16 cellular contexts compared by ENCODE assay signal in the genomic region with DNA sequence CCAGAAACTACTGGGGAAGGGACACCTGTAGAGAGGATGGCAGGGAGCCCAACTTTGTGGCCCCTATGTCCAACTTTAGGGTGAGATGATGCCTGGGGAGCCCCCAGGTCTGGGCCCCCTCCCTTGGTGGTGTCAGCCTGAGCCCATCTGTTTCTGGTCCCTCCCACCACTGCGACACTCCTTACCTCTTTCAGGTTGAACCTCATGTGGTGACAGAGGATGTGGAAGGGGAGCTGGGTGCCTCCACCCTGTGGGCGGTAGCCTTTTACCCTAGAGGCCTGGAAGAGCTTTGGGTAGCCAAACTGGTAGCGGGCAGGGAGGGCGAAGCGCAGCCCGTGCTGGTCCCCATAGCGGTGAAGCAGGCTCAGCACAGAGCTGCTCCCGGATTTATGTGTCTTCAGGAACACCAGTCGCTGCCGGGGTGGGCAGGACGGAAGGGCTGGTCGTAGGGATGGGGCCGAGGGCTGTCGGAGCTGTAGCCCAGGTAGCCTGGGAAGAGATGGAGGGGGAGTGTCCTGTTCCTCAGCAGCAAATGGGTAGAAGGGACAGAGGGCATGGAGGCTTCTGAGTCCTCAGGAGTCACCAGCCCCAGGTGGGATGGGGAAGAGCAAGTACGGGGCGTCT. TPM values are rescaled to one million over a fixed set of nuclear protein-coding genes. Genes with fewer than 3 reads are reported as not detected.
DNase-seq lines count a peak whose midpoint lies in the region; ATAC-seq, FAIRE-seq and TF ChIP-seq lines count a peak whose summit lies in the region.
"Had no signal": no experiment of that assay in that cellular context is flagged by ENCODE, and none has a peak within 500 bp of the region (broad histone marks: within the 10 kb centered on the region; RNA-seq: fewer than 3 reads in every experiment).

No MANE protein-coding gene starts in this region.

- no peak overlapping the region for H3K4ac ChIP-seq in H1 (replicated peaks; ENCODE audit: insufficient read length, low read depth, low read length)

- no peak overlapping the region for H3K23ac ChIP-seq in H1 (ENCODE audit: insufficient read length)

- H4K5ac ChIP-seq in H1 (ENCODE audit: insufficient read length, low read depth, low read length): no peak overlapping the region

- H3K23me2 ChIP-seq in H1 (ENCODE audit: low read depth, low read length): peaks cover 11% of the 10 kb centered on the region; the same call in 1 of the 2 replicates

- no peaks in the 10 kb centered on the region; the same call in 1 of the 2 replicates for H3K79me1 ChIP-seq in H1 (ENCODE audit: low read depth, low read length)

- H3K27me3 ChIP-seq in H1 (replicated peaks in 1 of 4; ENCODE audit: control insufficient read depth in 3 of 4, extremely low read depth in 1 of 4, insufficient read depth in 3 of 4, low read length in 3 of 4) (peaks cover 0 to 10% (median 2%) of the 10 kb centered on the region in 4 experiments; a peak in 1 of 7 replicates), suprapubic skin (peaks cover 3% of the 10 kb centered on the region)

- H2BK15ac ChIP-seq in H1 (ENCODE audit: low read length): peak overlapping the region; percentile 72; the same call in 1 of the 2 replicates

- POLR2A ChIA-PET in H1 (lab: Charles Lee; ENCODE audit: partially characterized antibody): interaction anchor here (0.6 to 11.0 kb wide), 13 partner anchors 9 to 170 kb away, joined by 3 to 145 read pairs (median 4); a partner anchor contains a TSS

- TF ChIP-seq POLR2A in H1 (IDR thresholded peaks at IDR 0.05; ENCODE audit: control extremely low read depth in 1 of 2, low read depth in 2 of 2, low read length in 2 of 2) (no peak), suprapubic skin (IDR thresholded peaks at IDR 0.05) (no peak)

- H3K14ac ChIP-seq in H1 (ENCODE audit: insufficient read length): no peak overlapping the region

- WGBS in H1 (ENCODE audit: extremely low coverage in 1 of 2, insufficient coverage in 1 of 2, insufficient read length in 1 of 2, insufficient replicate concordance in 2 of 2, low coverage in 1 of 2, low lambda C conversion rate in 2 of 2, missing lambda C conversion rate in 1 of 2), 2 experiments: 82% methylated on average over 16 of the region's 16 CpGs; no CpG with 5 or more reads in 1 of the 2 experiments
- WGBS in suprapubic skin: 56% methylated on average over 11 of the region's 16 CpGs

- 0 out of 2 replicates have a peak overlapping the region, but pooled peaks have one; percentile 24 for H3K18ac ChIP-seq in H1 (ENCODE audit: extremely low read depth, low read length)

- H2BK12ac ChIP-seq in H1 (ENCODE audit: low read depth, low read length): peak overlapping the region; percentile 33; the same call in 1 of the 2 replicates

- H3K36me3 ChIP-seq in H1 (ENCODE audit: control insufficient read depth in 2 of 4, insufficient read depth in 4 of 4, low read length in 3 of 4): no peaks in the 10 kb centered on the region
- H3K36me3 ChIP-seq in suprapubic skin: no peaks in the 10 kb centered on the region
- H3K36me3 ChIP-seq: esophagus muscularis mucosa had no signal

- TF ChIP-seq RAD21 in H1 (IDR thresholded peaks at IDR 0.05 in 1 of 2, conservative IDR thresholded peaks at IDR 0.05 in 1 of 2; ENCODE audit: low read depth in 2 of 2, low read length in 2 of 2): no peak

- H4K20me1 ChIP-seq in H1 (replicated peaks in 1 of 2; ENCODE audit: control insufficient read depth in 1 of 2, insufficient read depth in 2 of 2, low read length in 2 of 2): peaks cover 0 to 3% of the 10 kb centered on the region in 2 experiments

- no peak overlapping the region for H2BK5ac ChIP-seq in H1 (ENCODE audit: low read depth, low read length)

- no peak overlapping the region for H2AFZ ChIP-seq in H1 (ENCODE audit: low read length)

- peak; percentile 41 to 46 for ATAC-seq in activated CD4-positive, CD25-positive, alpha-beta regulatory T cell treated with anti-CD3 and anti-CD28 coated beads, Interleukin-2, amount 50 U/mL, for 24 hours
- peak; percentile 22 to 36 for ATAC-seq in activated T-cell treated with anti-CD3 and anti-CD28 coated beads, Interleukin-2, amount 50 U/mL, for 4 hours
- no peak for ATAC-seq in GM21723 (IDR thresholded peaks at IDR 0.05; ENCODE audit: unreplicated experiment)

- H3K4me1 ChIP-seq in H1 (replicated peaks in 1 of 4; ENCODE audit: control insufficient read depth in 3 of 4, insufficient read depth in 4 of 4, low read length in 3 of 4) (peaks cover 11 to 26% (median 15%) of the 10 kb centered on the region in 4 experiments), suprapubic skin (peaks cover 60% of the 10 kb centered on the region)

- peak overlapping the region; percentile 48; the same call in 1 of the 2 replicates for H2BK20ac ChIP-seq in H1 (ENCODE audit: low read length)

- peaks cover 77% of the 10 kb centered on the region for H3K4me1 Mint-ChIP-seq in activated T-cell treated with anti-CD3 and anti-CD28 coated beads, Interleukin-2, amount 50 U/mL, for 4 hours (ENCODE audit: low read depth)

- H3K27ac ChIP-seq in H1 (ENCODE audit: low read depth, low read length): no peak overlapping the region
- H3K27ac ChIP-seq in suprapubic skin: peak overlapping the region; percentile 73

- H3K4me3 Mint-ChIP-seq in activated T-cell treated with anti-CD3 and anti-CD28 coated beads, Interleukin-2, amount 50 U/mL, for 4 hours: peak overlapping the region; percentile 53

- no peak overlapping the region for H3K4me3 ChIP-seq in H1 (ENCODE audit: extremely low read depth in 1 of 4, insufficient read depth in 2 of 4, low read depth in 3 of 4, low read length in 4 of 4)
- no peak overlapping the region for H3K4me3 ChIP-seq in suprapubic skin
- H3K4me3 ChIP-seq: esophagus muscularis mucosa had no signal

- DNase-seq in activated CD4-positive, CD25-positive, alpha-beta regulatory T cell treated with anti-CD3 and anti-CD28 coated beads, Interleukin-2, amount 50 U/mL, for 72 hours: no peak
- DNase-seq in activated T-cell treated with anti-CD3 and anti-CD28 coated beads, Interleukin-2, amount 50 U/mL, for 4 hours: no peak
- DNase-seq in H1 (ENCODE audit: low read depth in 1 of 2, low spot score in 2 of 2): no peak
- DNase-seq in suprapubic skin (ENCODE audit: low spot score in 2 of 2): peak in 1 of 2 donors; percentile 55
- DNase-seq in NCI-H748 treated with DMSO at 0.1 percent for 48 hours (lab: John Stamatoyannopoulos, UW): no peak
- no peak for DNase-seq in HuH-7 (ENCODE audit: low spot score)
- DNase-seq: DMS 273 treated with DMSO at 0.1 percent for 48 hours, HCEC 1CT, mesenchymal stem cell, NCI-H1417 treated with DMSO at 0.1 percent for 48 hours, SW 1271 had no signal

- no peaks in the 10 kb centered on the region for H3K79me2 ChIP-seq in H1 (ENCODE audit: control insufficient read depth in 1 of 2, insufficient read depth in 2 of 2, low read length in 2 of 2)

- no peak overlapping the region for H2BK120ac ChIP-seq in H1 (replicated peaks; ENCODE audit: low read depth, low read length)

- no peak for FAIRE-seq in H1 (lab: Jason Lieb, UNC)
- FAIRE-seq: bronchial epithelial cell, HTR-8/SVneo had no signal

- H3K27me3 Mint-ChIP-seq in activated T-cell treated with anti-CD3 and anti-CD28 coated beads, Interleukin-2, amount 50 U/mL, for 4 hours (ENCODE audit: low read depth): peaks cover 17% of the 10 kb centered on the region

- H3K36me3 Mint-ChIP-seq in activated T-cell treated with anti-CD3 and anti-CD28 coated beads, Interleukin-2, amount 50 U/mL, for 4 hours (ENCODE audit: insufficient read depth): no peaks in the 10 kb centered on the region

- H3K9me3 ChIP-seq in H1 (ENCODE audit: insufficient read depth in 2 of 2, low read depth in 1 of 2, low read length in 1 of 2) (no peaks in the 10 kb centered on the region), suprapubic skin (no peaks in the 10 kb centered on the region)
- H3K9me3 ChIP-seq: esophagus muscularis mucosa had no signal

- H3K56ac ChIP-seq in H1 (replicated peaks; ENCODE audit: insufficient read length, low read depth, low read length): no peak overlapping the region

- H3K9me3 Mint-ChIP-seq in activated T-cell treated with anti-CD3 and anti-CD28 coated beads, Interleukin-2, amount 50 U/mL, for 4 hours: no peaks in the 10 kb centered on the region

- peak overlapping the region in 1 of 2 experiments; percentile 89; a peak in 2 of 4 replicates for H3K4me2 ChIP-seq in H1 (ENCODE audit: insufficient read depth in 1 of 2, low read depth in 2 of 2, low read length in 2 of 2)

- CTCF ChIA-PET in H1 (lab: Charles Lee; ENCODE audit: partially characterized antibody): interaction anchor here (0.8 to 11.2 kb wide), 11 partner anchors 9 to 51 kb away, joined by 3 to 94 read pairs (median 5); a partner anchor contains a TSS

- no peak overlapping the region for H4K91ac ChIP-seq in H1 (replicated peaks; ENCODE audit: insufficient read length, low read length)

- no peak overlapping the region; the same call in 1 of the 2 replicates for H4K8ac ChIP-seq in H1 (ENCODE audit: extremely low read depth, insufficient read depth, low read length)

- no peak for TF ChIP-seq CTCF in H1 (IDR thresholded peaks at IDR 0.05; ENCODE audit: control extremely low read depth in 1 of 3, insufficient read depth in 1 of 3, low read depth in 1 of 3, low read length in 3 of 3)
- no peak for TF ChIP-seq CTCF in suprapubic skin (IDR thresholded peaks at IDR 0.05)

- H2AK5ac ChIP-seq in H1 (ENCODE audit: low read depth, low read length): peak overlapping the region; percentile 47; the same call in 1 of the 2 replicates

- H3K9ac ChIP-seq in H1 (replicated peaks in 1 of 4; ENCODE audit: extremely low read depth in 1 of 4, low read depth in 3 of 4, low read length in 3 of 4): no peak overlapping the region

- no peak for TF ChIP-seq EP300 in H1 (IDR thresholded peaks at IDR 0.05; ENCODE audit: borderline replicate concordance in 1 of 2, low read depth in 2 of 2, low read length in 2 of 2)
- TF ChIP-seq EP300 in suprapubic skin (IDR thresholded peaks at IDR 0.05): no peak

RNA-seq across cellular contexts. Expression of a gene that starts 2.0 kb away (rescaled TPM):
- total RNA-seq in activated T-cell treated with anti-CD3 and anti-CD28 coated beads, Interleukin-2, amount 50 U/mL, for 4 hours: 1 to 10 TPM in 1 of 3 donors, under 1 TPM in 2; 0.33 to 1.2 (median 0.40) TPM
- total RNA-seq in H1 (2021; fragmentation: NEBNext Ultra II Directional; extraction: Animal tissue kit (Norgen Biotek cat#: 25700)): 5.1 and 5.3 TPM in 2 replicates
- polyA plus RNA-seq in H1 (2011; rRNA removed): 13.8 and 15.8 TPM in 2 replicates
- 9.7 TPM for polyA plus RNA-seq in H1 (2011; cell fraction: cytosol; rRNA removed)
- polyA plus RNA-seq in H1 (2011; cell fraction: nucleus; rRNA removed): 16.7 TPM
- 6.8 to 11.1 TPM (median 8.5 TPM) in 4 replicates for polyA plus RNA-seq in H1 (2012, experiment 1 of 2)
- polyA plus RNA-seq in H1 (2012, experiment 2 of 2): 5.8 TPM
- polyA plus RNA-seq in H1 (2013, experiment 1 of 2): 9.2 TPM
- 9.8 TPM for polyA plus RNA-seq in H1 (2013, experiment 2 of 2)
- polyA minus RNA-seq in H1 (2011; rRNA and poly(A)+ RNA removed): 6.7 and 6.9 TPM in 2 replicates
- polyA minus RNA-seq in H1 (2011; cell fraction: cytosol; rRNA and poly(A)+ RNA removed): 6.5 TPM
- 3.9 TPM for polyA minus RNA-seq in H1 (2011; cell fraction: nucleus; rRNA and poly(A)+ RNA removed)
- total RNA-seq in suprapubic skin: 10 to 100 TPM; 30.0 to 36.9 (median 33.0) TPM

RNA-seq across cellular contexts. Expression of a gene that starts 7.9 kb away (rescaled TPM):
- 10 to 100 TPM; 41.9 to 45.6 (median 43.6) TPM for total RNA-seq in activated T-cell treated with anti-CD3 and anti-CD28 coated beads, Interleukin-2, amount 50 U/mL, for 4 hours
- total RNA-seq in H1 (2021; fragmentation: NEBNext Ultra II Directional; extraction: Animal tissue kit (Norgen Biotek cat#: 25700)): 20.2 and 22.1 TPM in 2 replicates
- 11.9 and 19.6 TPM in 2 replicates for polyA plus RNA-seq in H1 (2011; rRNA removed)
- 8.6 TPM for polyA plus RNA-seq in H1 (2011; cell fraction: cytosol; rRNA removed)
- polyA plus RNA-seq in H1 (2011; cell fraction: nucleus; rRNA removed): 55.1 TPM
- polyA plus RNA-seq in H1 (2012, experiment 1 of 2): 13.7 to 21.2 TPM (median 20.2 TPM) in 4 replicates
- 16.9 TPM for polyA plus RNA-seq in H1 (2012, experiment 2 of 2)
- polyA plus RNA-seq in H1 (2013, experiment 1 of 2): 16.6 TPM
- polyA plus RNA-seq in H1 (2013, experiment 2 of 2): 15.0 TPM
- polyA minus RNA-seq in H1 (2011; rRNA and poly(A)+ RNA removed): 8.3 and 8.7 TPM in 2 replicates
- 6.9 TPM for polyA minus RNA-seq in H1 (2011; cell fraction: cytosol; rRNA and poly(A)+ RNA removed)
- 21.6 TPM for polyA minus RNA-seq in H1 (2011; cell fraction: nucleus; rRNA and poly(A)+ RNA removed)
- total RNA-seq in suprapubic skin: 10 to 100 TPM; 19.7 to 69.0 (median 35.8) TPM

RNA-seq across cellular contexts. Expression of a gene that starts 10.8 kb away (rescaled TPM):
- 1 to 10 TPM; 3.5 to 4.2 (median 4.1) TPM for total RNA-seq in activated T-cell treated with anti-CD3 and anti-CD28 coated beads, Interleukin-2, amount 50 U/mL, for 4 hours
- 44.8 and 46.8 TPM in 2 replicates for total RNA-seq in H1 (2021; fragmentation: NEBNext Ultra II Directional; extraction: Animal tissue kit (Norgen Biotek cat#: 25700))
- polyA plus RNA-seq in H1 (2011; rRNA removed): 25.3 and 47.8 TPM in 2 replicates
- 39.1 TPM for polyA plus RNA-seq in H1 (2011; cell fraction: cytosol; rRNA removed)
- 158 TPM for polyA plus RNA-seq in H1 (2011; cell fraction: nucleus; rRNA removed)
- 31.9 to 46.9 TPM (median 42.9 TPM) in 4 replicates for polyA plus RNA-seq in H1 (2012, experiment 1 of 2)
- polyA plus RNA-seq in H1 (2012, experiment 2 of 2): 31.2 TPM
- 36.0 TPM for polyA plus RNA-seq in H1 (2013, experiment 1 of 2)
- polyA plus RNA-seq in H1 (2013, experiment 2 of 2): 33.6 TPM
- 12.6 and 14.1 TPM in 2 replicates for polyA minus RNA-seq in H1 (2011; rRNA and poly(A)+ RNA removed)
- 18.3 TPM for polyA minus RNA-seq in H1 (2011; cell fraction: cytosol; rRNA and poly(A)+ RNA removed)
- 40.0 TPM for polyA minus RNA-seq in H1 (2011; cell fraction: nucleus; rRNA and poly(A)+ RNA removed)
- 10 to 100 TPM in 2 of 4 donors, 1 to 10 TPM in 2; 7.3 to 45.4 (median 14.8) TPM for total RNA-seq in suprapubic skin

RNA-seq across cellular contexts. Expression of a gene that starts 11.3 kb away (rescaled TPM):
- 1 to 10 TPM; 3.3 to 5.8 (median 3.9) TPM for total RNA-seq in activated T-cell treated with anti-CD3 and anti-CD28 coated beads, Interleukin-2, amount 50 U/mL, for 4 hours
- 3.3 and 3.8 TPM in 2 replicates for total RNA-seq in H1 (2021; fragmentation: NEBNext Ultra II Directional; extraction: Animal tissue kit (Norgen Biotek cat#: 25700))
- polyA plus RNA-seq in H1 (2011; rRNA removed): 1.3 and 1.9 TPM in 2 replicates
- 1.6 TPM for polyA plus RNA-seq in H1 (2011; cell fraction: cytosol; rRNA removed)
- 6.5 TPM for polyA plus RNA-seq in H1 (2011; cell fraction: nucleus; rRNA removed)
- polyA plus RNA-seq in H1 (2012, experiment 1 of 2): 5.3 to 7.8 TPM (median 6.2 TPM) in 4 replicates
- polyA plus RNA-seq in H1 (2012, experiment 2 of 2): 3.1 TPM
- polyA plus RNA-seq in H1 (2013, experiment 1 of 2): 1.8 TPM
- polyA plus RNA-seq in H1 (2013, experiment 2 of 2): 1.5 TPM
- polyA minus RNA-seq in H1 (2011; rRNA and poly(A)+ RNA removed): 3.2 and 4.2 TPM in 2 replicates
- 0.44 TPM for polyA minus RNA-seq in H1 (2011; cell fraction: cytosol; rRNA and poly(A)+ RNA removed)
- 1.5 TPM for polyA minus RNA-seq in H1 (2011; cell fraction: nucleus; rRNA and poly(A)+ RNA removed)
- 1 to 10 TPM in 2 of 4 donors, under 1 TPM in 1, not detected in 1; 0.68 to 2.0 (median 1.9) TPM for total RNA-seq in suprapubic skin

RNA-seq across cellular contexts. Expression of a gene that starts 17.7 kb away (rescaled TPM):
- total RNA-seq in activated T-cell treated with anti-CD3 and anti-CD28 coated beads, Interleukin-2, amount 50 U/mL, for 4 hours: 100 to 1,000 TPM; 109 to 119 (median 115) TPM
- 153 and 161 TPM in 2 replicates for total RNA-seq in H1 (2021; fragmentation: NEBNext Ultra II Directional; extraction: Animal tissue kit (Norgen Biotek cat#: 25700))
- 622 and 735 TPM in 2 replicates for polyA plus RNA-seq in H1 (2011; rRNA removed)
- 505 TPM for polyA plus RNA-seq in H1 (2011; cell fraction: cytosol; rRNA removed)
- polyA plus RNA-seq in H1 (2011; cell fraction: nucleus; rRNA removed): 363 TPM
- 152 to 293 TPM (median 281 TPM) in 4 replicates for polyA plus RNA-seq in H1 (2012, experiment 1 of 2)
- polyA plus RNA-seq in H1 (2012, experiment 2 of 2): 327 TPM
- polyA plus RNA-seq in H1 (2013, experiment 1 of 2): 160 TPM
- 154 TPM for polyA plus RNA-seq in H1 (2013, experiment 2 of 2)
- 44.3 and 46.6 TPM in 2 replicates for polyA minus RNA-seq in H1 (2011; rRNA and poly(A)+ RNA removed)
- 43.1 TPM for polyA minus RNA-seq in H1 (2011; cell fraction: cytosol; rRNA and poly(A)+ RNA removed)
- 53.3 TPM for polyA minus RNA-seq in H1 (2011; cell fraction: nucleus; rRNA and poly(A)+ RNA removed)
- 100 to 1,000 TPM; 346 to 682 (median 537) TPM for total RNA-seq in suprapubic skin
